ENCODE assay signal across 20 cellular contexts in the genomic region with DNA sequence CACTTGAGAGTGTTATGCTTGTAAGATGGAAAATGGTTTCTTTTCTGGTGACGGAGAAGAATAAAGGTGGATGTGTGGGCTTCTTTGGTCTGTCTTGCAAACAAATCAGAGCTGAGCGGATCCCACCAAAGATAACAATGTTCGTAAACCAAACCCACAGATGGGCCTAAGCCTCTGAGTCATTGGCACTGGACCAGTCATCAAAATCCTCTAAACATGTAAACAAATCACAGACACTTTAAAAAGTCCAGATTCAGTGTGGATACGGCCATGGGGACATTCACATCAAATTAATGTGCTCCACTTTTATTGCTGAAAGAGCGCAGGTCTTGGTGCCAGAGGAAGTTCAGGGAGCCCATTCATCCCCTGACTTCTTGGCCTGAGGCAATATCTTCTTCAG.
"Had no signal": no experiment of that assay in that cellular context is flagged by ENCODE, and none has a peak within 500 bp of the region (broad histone marks: within the 10 kb centered on the region; RNA-seq: fewer than 3 reads in every experiment).

No MANE protein-coding gene starts in this region.

- H3K36me3 Mint-ChIP-seq: naive thymus-derived CD8-positive, alpha-beta T cell; stimulated activated memory B cell treated with anti-CD40 and anti-IgM and Interleukin-4, amounts not matched to agents 10 μg/mL and 1 μg/mL and 100 μg/mL, for 72 hours had no signal

- H3K27me3 Mint-ChIP-seq: effector memory CD8-positive, alpha-beta T cell; progenitor cell of endocrine pancreas; stimulated activated memory B cell treated with anti-CD40 and anti-IgM and Interleukin-4, amounts not matched to agents 10 μg/mL and 1 μg/mL and 100 μg/mL, for 72 hours; stimulated activated naive CD8-positive, alpha-beta T cell treated with anti-CD3 and anti-CD28 coated beads, Interleukin-15, Interleukin-2, amounts not matched to agents 100 ng/mL and 50 ng/mL, for 24 hours had no signal

- H3K27ac Mint-ChIP-seq: effector memory CD8-positive, alpha-beta T cell; naive thymus-derived CD8-positive, alpha-beta T cell; progenitor cell of endocrine pancreas; stimulated activated memory B cell treated with anti-CD40 and anti-IgM and Interleukin-4, amounts not matched to agents 10 μg/mL and 1 μg/mL and 100 μg/mL, for 72 hours; stimulated activated naive CD8-positive, alpha-beta T cell treated with anti-CD3 and anti-CD28 coated beads, Interleukin-15, Interleukin-2, amounts not matched to agents 100 ng/mL and 50 ng/mL, for 24 hours had no signal

- H3K36me3 ChIP-seq: esophagus muscularis mucosa, heart left ventricle, pancreas, tibial artery had no signal

- H3K4me3 ChIP-seq: esophagus muscularis mucosa, heart left ventricle, mucosa of descending colon, pancreas, tibial artery, upper lobe of left lung had no signal

- H3K27ac ChIP-seq: epithelial cell of prostate, esophagus muscularis mucosa, heart left ventricle, pancreas, tibial artery, upper lobe of left lung had no signal

- H3K27me3 ChIP-seq: esophagus muscularis mucosa, heart left ventricle, pancreas, tibial artery, upper lobe of left lung had no signal

- H3K9me3 ChIP-seq: esophagus muscularis mucosa, heart left ventricle, mucosa of descending colon, pancreas, tibial artery, upper lobe of left lung had no signal

- H3K9me3 Mint-ChIP-seq: naive thymus-derived CD8-positive, alpha-beta T cell; neural crest cell; stimulated activated naive CD8-positive, alpha-beta T cell treated with anti-CD3 and anti-CD28 coated beads, Interleukin-15, Interleukin-2, amounts not matched to agents 100 ng/mL and 50 ng/mL, for 24 hours had no signal

- H3K4me1 Mint-ChIP-seq: naive thymus-derived CD8-positive, alpha-beta T cell; stimulated activated memory B cell treated with anti-CD40 and anti-IgM and Interleukin-4, amounts not matched to agents 10 μg/mL and 1 μg/mL and 100 μg/mL, for 72 hours had no signal

- DNase-seq: effector memory CD8-positive, alpha-beta T cell; foreskin melanocyte; heart left ventricle; hypothalamus; mammary epithelial cell; mucosa of descending colon; naive thymus-derived CD8-positive, alpha-beta T cell; occipital lobe; pancreas; right cardiac atrium; stimulated activated CD4-positive, alpha-beta T cell treated with anti-CD3 and anti-CD28 coated beads, Interleukin-4, amount 100 ng/mL, for 24 hours; tibial artery; upper lobe of left lung had no signal

- H3K4me1 ChIP-seq: esophagus muscularis mucosa, heart left ventricle, pancreas, tibial artery, upper lobe of left lung had no signal

- H3K4me3 Mint-ChIP-seq: effector memory CD8-positive, alpha-beta T cell; naive thymus-derived CD8-positive, alpha-beta T cell; neural crest cell; stimulated activated memory B cell treated with anti-CD40 and anti-IgM and Interleukin-4, amounts not matched to agents 10 μg/mL and 1 μg/mL and 100 μg/mL, for 72 hours; stimulated activated naive CD8-positive, alpha-beta T cell treated with anti-CD3 and anti-CD28 coated beads, Interleukin-15, Interleukin-2, amounts not matched to agents 100 ng/mL and 50 ng/mL, for 24 hours had no signal

- ATAC-seq: effector memory CD8-positive, alpha-beta T cell; heart left ventricle; left lobe of liver; mucosa of descending colon; naive thymus-derived CD8-positive, alpha-beta T cell; pancreas; right cardiac atrium; stimulated activated memory B cell treated with anti-CD40 and anti-IgM and Interleukin-4, amounts not matched to agents 10 μg/mL and 1 μg/mL and 100 μg/mL, for 72 hours had no signal
